Comparison of ENCODE assay signal across 10 cellular contexts in the genomic region with DNA sequence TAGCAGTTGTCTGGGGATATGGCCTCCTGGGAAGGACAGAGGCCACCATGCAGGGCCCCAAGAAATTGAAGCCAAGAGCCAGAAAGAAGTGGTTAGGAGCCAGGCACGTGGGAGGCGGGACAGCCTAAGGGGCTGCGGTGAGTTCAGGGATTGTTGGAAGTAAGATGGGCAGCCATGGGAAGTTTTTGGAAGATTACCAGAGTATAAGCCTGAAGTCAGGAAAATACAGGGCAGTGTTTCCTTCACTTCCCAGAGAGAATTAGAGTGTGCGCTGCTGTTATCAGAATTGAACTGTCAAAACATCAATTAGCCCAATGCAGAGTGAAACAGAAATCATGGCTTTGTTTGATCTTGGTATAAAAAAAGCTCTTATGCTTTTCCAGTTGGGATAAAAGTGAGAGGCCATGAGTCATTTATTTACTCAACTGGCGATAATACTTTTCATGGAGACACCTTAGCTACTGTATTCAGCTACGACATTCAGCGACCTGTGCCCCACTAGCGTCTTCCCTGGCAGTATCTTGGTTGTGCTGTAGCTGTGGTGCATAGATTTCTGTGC.
DNase-seq lines count a peak whose midpoint lies in the region; ATAC-seq and TF ChIP-seq lines count a peak whose summit lies in the region.
"Had no signal": no experiment of that assay in that cellular context is flagged by ENCODE, and none has a peak within 500 bp of the region (broad histone marks: within the 10 kb centered on the region; RNA-seq: fewer than 3 reads in every experiment).

No MANE protein-coding gene starts in this region.

- no peaks in the 10 kb centered on the region for H3K9me3 Mint-ChIP-seq in activated naive CD8-positive, alpha-beta T cell treated with anti-CD3 and anti-CD28 coated beads for 36 hours
- H3K9me3 Mint-ChIP-seq: activated T-cell treated with anti-CD3 and anti-CD28 coated beads, Interleukin-2, amount 50 U/mL, for 72 hours; natural killer cell had no signal

- no peak overlapping the region for H3K27ac Mint-ChIP-seq in activated naive CD8-positive, alpha-beta T cell treated with anti-CD3 and anti-CD28 coated beads for 36 hours
- H3K27ac Mint-ChIP-seq: activated T-cell treated with anti-CD3 and anti-CD28 coated beads, Interleukin-2, amount 50 U/mL, for 72 hours; natural killer cell had no signal

- H3K4me3 Mint-ChIP-seq in activated naive CD8-positive, alpha-beta T cell treated with anti-CD3 and anti-CD28 coated beads for 36 hours: no peak overlapping the region
- H3K4me3 Mint-ChIP-seq: activated T-cell treated with anti-CD3 and anti-CD28 coated beads, Interleukin-2, amount 50 U/mL, for 72 hours; natural killer cell had no signal

- CTCF ChIA-PET in RWPE1 (lab: Yijun Ruan, JAX): interaction anchor here (0.7 kb wide), 1 partner anchor 153 kb away, joined by 3 read pairs; no protein-coding TSS in a partner anchor

- H3K9me3 ChIP-seq in left ventricle myocardium inferior (replicated peaks) (no peaks in the 10 kb centered on the region), prostate gland (no peaks in the 10 kb centered on the region)

- TF ChIP-seq CTCF in RWPE1 (conservative IDR thresholded peaks at IDR 0.05; ENCODE audit: low read depth) (no peak), left ventricle myocardium inferior (IDR thresholded peaks at IDR 0.05; ENCODE audit: borderline replicate concordance) (no peak), prostate gland (IDR thresholded peaks at IDR 0.05) (no peak)

- no peaks in the 10 kb centered on the region for H3K27me3 Mint-ChIP-seq in activated naive CD8-positive, alpha-beta T cell treated with anti-CD3 and anti-CD28 coated beads for 36 hours

- peaks cover 71% of the 10 kb centered on the region for H3K4me1 ChIP-seq in left ventricle myocardium inferior
- peaks cover 14% of the 10 kb centered on the region for H3K4me1 ChIP-seq in prostate gland (replicated peaks)

- 50% methylated on average over 8 of the region's 8 CpGs for WGBS in prostate gland

- POLR2A ChIA-PET in RWPE1 (lab: Yijun Ruan, JAX; ENCODE audit: low non-redundant PET): no interaction called here

- H3K27ac ChIP-seq in RWPE1: no peak overlapping the region
- peak overlapping the region; percentile 77 for H3K27ac ChIP-seq in left ventricle myocardium inferior (replicated peaks)
- peak overlapping the region; percentile 67 to 74 for H3K27ac ChIP-seq in prostate gland

- H3K27me3 ChIP-seq in left ventricle myocardium inferior (ENCODE audit: low read depth) (no peaks in the 10 kb centered on the region), prostate gland (replicated peaks; ENCODE audit: insufficient read depth) (no peaks in the 10 kb centered on the region)

- TF ChIP-seq POLR2A in prostate gland (IDR thresholded peaks at IDR 0.05): no peak

- no peaks in the 10 kb centered on the region for H3K4me1 Mint-ChIP-seq in activated naive CD8-positive, alpha-beta T cell treated with anti-CD3 and anti-CD28 coated beads for 36 hours

- H3K36me3 Mint-ChIP-seq in activated naive CD8-positive, alpha-beta T cell treated with anti-CD3 and anti-CD28 coated beads for 36 hours: peaks cover 3% of the 10 kb centered on the region
- H3K36me3 Mint-ChIP-seq: natural killer cell had no signal

- no peak for ATAC-seq in GM18870 (IDR thresholded peaks at IDR 0.05; ENCODE audit: unreplicated experiment)
- ATAC-seq: activated T-cell treated with anti-CD3 and anti-CD28 coated beads, Interleukin-2, amount 50 U/mL, for 72 hours; natural killer cell had no signal

- H3K36me3 ChIP-seq in left ventricle myocardium inferior (peaks cover 6% of the 10 kb centered on the region), prostate gland (no peaks in the 10 kb centered on the region)

- intact Hi-C loops in left ventricle myocardium inferior (cut with micrococcal nuclease) (loop anchor here (10.0 kb wide), 1 partner anchor 50 kb away; no protein-coding TSS in a partner anchor), prostate gland (cut with DNase I) (loop anchor here (5.0 kb wide), 1 partner anchor 42 kb away; no protein-coding TSS in a partner anchor)

- peak overlapping the region; percentile 39 for H3K4me3 ChIP-seq in left ventricle myocardium inferior
- H3K4me3 ChIP-seq in prostate gland: peak overlapping the region in 1 of 2 donors; percentile 22

- DNase-seq in DMS53 (lab: John Stamatoyannopoulos, UW) (peak; percentile 72), RWPE1 (ENCODE audit: low spot score) (peak; percentile 17), left ventricle myocardium inferior (no peak), prostate gland (ENCODE audit: low spot score) (no peak)
- DNase-seq in stimulated activated CD4-positive, alpha-beta T cell treated with anti-CD3 and anti-CD28 coated beads, Interleukin-2, amount 100 ng/mL, for 24 hours: no peak
- no peak for DNase-seq in activated CD4-positive, CD25-positive, alpha-beta regulatory T cell treated with anti-CD3 and anti-CD28 coated beads, Interleukin-2, amount 50 U/mL, for 72 hours
- DNase-seq in activated naive CD8-positive, alpha-beta T cell treated with anti-CD3 and anti-CD28 coated beads for 36 hours: no peak
- DNase-seq: activated T-cell treated with anti-CD3 and anti-CD28 coated beads, Interleukin-2, amount 50 U/mL, for 72 hours; natural killer cell had no signal

Comparison
In these comparisons a context has a peak if more than half of its experiments do, and no peak if none do; other contexts are left out.
1. DNase-seq: peak in DMS53 (single experiment) and RWPE1 (single experiment); none in left ventricle myocardium inferior (single experiment), prostate gland (single experiment), stimulated activated CD4-positive, alpha-beta T cell treated with anti-CD3 and anti-CD28 coated beads, Interleukin-2, amount 100 ng/mL, for 24 hours (0 of 2), activated CD4-positive, CD25-positive, alpha-beta regulatory T cell treated with anti-CD3 and anti-CD28 coated beads, Interleukin-2, amount 50 U/mL, for 72 hours (single experiment) and activated naive CD8-positive, alpha-beta T cell treated with anti-CD3 and anti-CD28 coated beads for 36 hours (single experiment).